In the genomic region with DNA sequence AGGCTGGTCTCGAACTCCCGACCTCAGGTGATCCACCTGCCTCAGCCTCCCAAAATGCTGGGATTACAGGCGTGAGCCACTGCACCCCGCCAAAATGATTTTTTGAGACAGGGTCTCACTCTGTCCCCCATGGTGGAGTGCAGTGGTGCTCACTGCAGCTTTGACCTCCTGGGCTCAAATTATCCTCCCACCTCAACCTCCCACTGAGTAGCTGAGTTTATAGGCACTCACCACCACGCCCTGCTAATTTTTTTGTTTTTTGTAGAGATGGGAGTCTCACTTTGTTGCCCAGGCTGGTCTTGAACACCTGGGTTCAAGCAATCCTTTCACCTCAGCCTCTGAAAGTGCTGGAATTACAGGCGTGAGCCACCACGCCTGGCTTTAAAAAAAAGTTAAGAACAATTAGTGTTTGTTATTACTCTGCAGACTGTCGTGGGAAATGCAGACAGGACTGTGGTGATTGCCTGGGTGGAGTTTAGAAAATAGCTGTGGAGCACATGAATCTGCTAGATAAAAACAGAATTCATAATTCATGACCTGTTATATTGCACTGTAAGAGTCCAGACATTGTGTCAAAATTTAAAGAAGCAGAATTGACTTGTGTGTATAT, we compare ENCODE assay signal across 18 cellular contexts. TPM values are rescaled to one million over a fixed set of nuclear protein-coding genes. Genes with fewer than 3 reads are reported as not detected.
DNase-seq lines count a peak whose midpoint lies in the region; ATAC-seq and TF ChIP-seq lines count a peak whose summit lies in the region.
"Had no signal": no experiment of that assay in that cellular context is flagged by ENCODE, and none has a peak within 500 bp of the region (broad histone marks: within the 10 kb centered on the region; RNA-seq: fewer than 3 reads in every experiment).

No MANE protein-coding gene starts in this region.

- intact Hi-C loops in mammary epithelial cell (cut with micrococcal nuclease): no loop called here
- intact Hi-C loops in breast epithelium (cut with DNase I; ENCODE audit: low total_unique reads): no loop called here
- intact Hi-C loops in left colon (cut with DNase I, micrococcal nuclease): loop anchor here (10.0 kb wide), 1 partner anchor 74 kb away; no protein-coding TSS in a partner anchor
- intact Hi-C loops in upper lobe of right lung (cut with DNase I): loop anchor here (10.0 kb wide), 1 partner anchor 64 kb away; the partner anchor contains the start of gene MSI1
- intact Hi-C loops in right lobe of liver (cut with DNase I): loop anchor here in 1 of 2 donors (10.0 kb wide), 1 partner anchor 64 kb away; the partner anchor contains the start of gene MSI1
- intact Hi-C loops in esophagus muscularis mucosa (cut with DNase I): no loop called here

- H3K27ac ChIP-seq in mammary epithelial cell (ENCODE audit: insufficient read depth, low read depth, low read length): no peak overlapping the region
- no peak overlapping the region for H3K27ac ChIP-seq in breast epithelium
- no peak overlapping the region for H3K27ac ChIP-seq in neural progenitor cell
- H3K27ac ChIP-seq in upper lobe of right lung: no peak overlapping the region
- no peak overlapping the region for H3K27ac ChIP-seq in right lobe of liver
- no peak overlapping the region for H3K27ac ChIP-seq in esophagus muscularis mucosa (replicated peaks in 1 of 4)
- H3K27ac ChIP-seq: 22Rv1 had no signal

- no peak overlapping the region for H3K4me3 ChIP-seq in mammary epithelial cell (replicated peaks in 1 of 3; ENCODE audit: insufficient read depth in 1 of 3, low read depth in 2 of 3, low read length in 3 of 3)
- no peak overlapping the region for H3K4me3 ChIP-seq in breast epithelium
- H3K4me3 ChIP-seq in neural progenitor cell: no peak overlapping the region
- no peak overlapping the region for H3K4me3 ChIP-seq in upper lobe of right lung
- no peak overlapping the region for H3K4me3 ChIP-seq in right lobe of liver
- no peak overlapping the region for H3K4me3 ChIP-seq in esophagus muscularis mucosa
- H3K4me3 ChIP-seq: HAP-1 had no signal

- H3K4me1 ChIP-seq in mammary epithelial cell (ENCODE audit: insufficient read depth, low read length) (no peaks in the 10 kb centered on the region), breast epithelium (no peaks in the 10 kb centered on the region), neural progenitor cell (no peaks in the 10 kb centered on the region), upper lobe of right lung (no peaks in the 10 kb centered on the region), right lobe of liver (no peaks in the 10 kb centered on the region), esophagus muscularis mucosa (peaks cover 0 to 5% (median 0%) of the 10 kb centered on the region in 4 donors)

- no peak for TF ChIP-seq POLR2A in breast epithelium (IDR thresholded peaks at IDR 0.05)
- no peak for TF ChIP-seq POLR2A in right lobe of liver (IDR thresholded peaks at IDR 0.05)
- no peak for TF ChIP-seq POLR2A in esophagus muscularis mucosa (IDR thresholded peaks at IDR 0.05; ENCODE audit: low read depth)

- peak; percentile 28 for DNase-seq in mammary epithelial cell
- DNase-seq in breast epithelium (ENCODE audit: low spot score in 2 of 2): no peak
- DNase-seq in left colon: peak in 1 of 2 donors; percentile 25
- DNase-seq in neural progenitor cell (ENCODE audit: low spot score): no peak
- DNase-seq in upper lobe of right lung: peak; percentile 22
- DNase-seq in right lobe of liver: no peak
- no peak for DNase-seq in esophagus muscularis mucosa (ENCODE audit: extremely low spot score)
- DNase-seq: CD8-positive, alpha-beta T cell; COR-L47; DMS153; DMS79 treated with DMSO at 0.1 percent for 48 hours; EL; GOT3 had no signal

- H3K36me3 Mint-ChIP-seq in neural progenitor cell: no peaks in the 10 kb centered on the region
- H3K36me3 Mint-ChIP-seq: CD14-positive monocyte; CD8-positive, alpha-beta T cell had no signal

- CTCF ChIA-PET in mammary epithelial cell (lab: Charles Lee; ENCODE audit: low non-redundant PET): no interaction called here

- no peak for TF ChIP-seq EP300 in esophagus muscularis mucosa (IDR thresholded peaks at IDR 0.05)

- H4K20me1 ChIP-seq in mammary epithelial cell (ENCODE audit: insufficient read depth, low read length) (no peaks in the 10 kb centered on the region), neural progenitor cell (ENCODE audit: low read depth) (no peaks in the 10 kb centered on the region)

- peaks cover 15% of the 10 kb centered on the region for H3K27me3 Mint-ChIP-seq in neural progenitor cell (ENCODE audit: insufficient read depth, low read depth)

- in situ Hi-C loops in mammary epithelial cell (cut with MboI; ENCODE audit: low sequenced_read_pairs in 2 of 2): no loop called here

- H2AFZ ChIP-seq in mammary epithelial cell (ENCODE audit: low read depth, low read length) (no peak overlapping the region), neural progenitor cell (replicated peaks) (no peak overlapping the region)

- 41% methylated on average over 8 of the region's 8 CpGs for WGBS in mammary epithelial cell (ENCODE audit: low coverage, missing lambda C conversion rate)
- 53% methylated on average over 8 of the region's 8 CpGs for WGBS in right lobe of liver (ENCODE audit: insufficient coverage, low coverage, low lambda C conversion rate, missing lambda C conversion rate)
- WGBS in esophagus muscularis mucosa: 55% methylated on average over 8 of the region's 8 CpGs

- no TSS peak for BruUV-seq in mammary epithelial cell (replicated peaks; lab: Mats Ljungman, UMichigan)

- peaks cover 9% of the 10 kb centered on the region for H3F3A ChIP-seq in neural progenitor cell (ENCODE audit: low read depth)

- no peaks in the 10 kb centered on the region for H3K36me3 ChIP-seq in mammary epithelial cell (ENCODE audit: insufficient read depth, low read length)
- no peaks in the 10 kb centered on the region for H3K36me3 ChIP-seq in breast epithelium
- H3K36me3 ChIP-seq in neural progenitor cell: no peaks in the 10 kb centered on the region
- no peaks in the 10 kb centered on the region for H3K36me3 ChIP-seq in upper lobe of right lung
- no peaks in the 10 kb centered on the region for H3K36me3 ChIP-seq in right lobe of liver
- no peaks in the 10 kb centered on the region for H3K36me3 ChIP-seq in esophagus muscularis mucosa
- H3K36me3 ChIP-seq: HAP-1 had no signal

- H3K27ac Mint-ChIP-seq in neural progenitor cell: peak overlapping the region; percentile 81
- H3K27ac Mint-ChIP-seq: CD14-positive monocyte; CD8-positive, alpha-beta T cell had no signal

- H3K9me3 Mint-ChIP-seq in neural progenitor cell: no peaks in the 10 kb centered on the region
- H3K9me3 Mint-ChIP-seq: CD8-positive, alpha-beta T cell had no signal

- H3K79me2 ChIP-seq in mammary epithelial cell (ENCODE audit: insufficient read depth, low read length) (no peaks in the 10 kb centered on the region), neural progenitor cell (ENCODE audit: low read depth) (no peaks in the 10 kb centered on the region)

- H3K9me3 ChIP-seq in mammary epithelial cell (replicated peaks; ENCODE audit: insufficient read depth, low read length) (no peaks in the 10 kb centered on the region), breast epithelium (no peaks in the 10 kb centered on the region), neural progenitor cell (ENCODE audit: low read depth) (no peaks in the 10 kb centered on the region), upper lobe of right lung (no peaks in the 10 kb centered on the region), right lobe of liver (no peaks in the 10 kb centered on the region), esophagus muscularis mucosa (no peaks in the 10 kb centered on the region)
- H3K9me3 ChIP-seq: HAP-1 had no signal

- no peak overlapping the region for H3K4me3 Mint-ChIP-seq in neural progenitor cell
- H3K4me3 Mint-ChIP-seq: CD8-positive, alpha-beta T cell had no signal

- dilution Hi-C loops in mammary epithelial cell (cut with HindIII; ENCODE audit: low sequenced_read_pairs): no loop called here

- no peak overlapping the region for H3K9ac ChIP-seq in mammary epithelial cell (ENCODE audit: insufficient read depth, low read length)
- H3K9ac ChIP-seq in neural progenitor cell: no peak overlapping the region

- H3K4me2 ChIP-seq in mammary epithelial cell (ENCODE audit: insufficient read depth, low read depth, low read length) (no peak overlapping the region), neural progenitor cell (no peak overlapping the region)

- no peaks in the 10 kb centered on the region for H3K27me3 ChIP-seq in mammary epithelial cell (ENCODE audit: insufficient read depth, low read length)
- H3K27me3 ChIP-seq in breast epithelium: no peaks in the 10 kb centered on the region
- H3K27me3 ChIP-seq in neural progenitor cell: no peaks in the 10 kb centered on the region
- peaks cover 2% of the 10 kb centered on the region for H3K27me3 ChIP-seq in upper lobe of right lung
- no peaks in the 10 kb centered on the region for H3K27me3 ChIP-seq in right lobe of liver
- peaks cover 0 to 23% (median 0%) of the 10 kb centered on the region in 4 donors for H3K27me3 ChIP-seq in esophagus muscularis mucosa

- TF ChIP-seq CTCF in mammary epithelial cell (conservative IDR thresholded peaks at IDR 0.05 in 1 of 2, IDR thresholded peaks at IDR 0.05 in 1 of 2; ENCODE audit: extremely low read depth in 1 of 2, insufficient read depth in 1 of 2, low read depth in 1 of 2, low read length in 2 of 2) (no peak), breast epithelium (IDR thresholded peaks at IDR 0.05) (no peak), neural progenitor cell (IDR thresholded peaks at IDR 0.05) (no peak), upper lobe of right lung (IDR thresholded peaks at IDR 0.05) (no peak), right lobe of liver (IDR thresholded peaks at IDR 0.05) (no peak), esophagus muscularis mucosa (IDR thresholded peaks at IDR 0.05) (no peak)

- ATAC-seq in left colon (peak; percentile 84), upper lobe of right lung (no peak), HG03521 (IDR thresholded peaks at IDR 0.05; ENCODE audit: unreplicated experiment) (no peak), right lobe of liver (no peak)
- ATAC-seq: CD8-positive, alpha-beta T cell had no signal

- peaks cover 30% of the 10 kb centered on the region for H3K4me1 Mint-ChIP-seq in neural progenitor cell

RNA-seq across cellular contexts. Expression of gene COX6A1, which starts 9.2 kb away (rescaled TPM):
- total RNA-seq in mammary epithelial cell (100 to 1,000 TPM; 306 to 422 TPM), breast epithelium (100 to 1,000 TPM; 464 to 649 (median 599) TPM), left colon (1,000 to 10,000 TPM in 1 of 2 donors, 100 to 1,000 TPM in 1; 936 to 1,140 TPM), neural progenitor cell (ENCODE audit: low replicate concordance) (296 and 432 TPM in 2 replicates), upper lobe of right lung (258 TPM), right lobe of liver (100 to 1,000 TPM; 229 to 625 (median 292) TPM), esophagus muscularis mucosa (100 to 1,000 TPM; 499 to 689 (median 548) TPM)
- 907 TPM for polyA plus RNA-seq in mammary epithelial cell
- 152 TPM for polyA minus RNA-seq in mammary epithelial cell

RNA-seq across cellular contexts. Expression of gene TRIAP1, which starts 17.5 kb away (rescaled TPM):
- total RNA-seq in mammary epithelial cell (10 to 100 TPM; 27.8 to 41.6 TPM), breast epithelium (10 to 100 TPM; 10.2 to 21.3 (median 13.0) TPM), left colon (10 to 100 TPM; 14.1 to 20.1 TPM), neural progenitor cell (ENCODE audit: low replicate concordance) (47.2 and 72.1 TPM in 2 replicates), upper lobe of right lung (21.1 TPM), right lobe of liver (10 to 100 TPM; 13.3 to 28.7 (median 17.0) TPM), esophagus muscularis mucosa (10 to 100 TPM in 3 of 4 donors, 1 to 10 TPM in 1; 9.8 to 17.7 (median 10.7) TPM)
- polyA plus RNA-seq in mammary epithelial cell: 42.7 TPM
- polyA minus RNA-seq in mammary epithelial cell: 24.9 TPM

RNA-seq across cellular contexts. Expression of gene GATC, which starts 17.5 kb away (rescaled TPM):
- 10 to 100 TPM; 19.5 to 32.9 TPM for total RNA-seq in mammary epithelial cell
- polyA plus RNA-seq in mammary epithelial cell: 13.2 TPM
- polyA minus RNA-seq in mammary epithelial cell: 32.4 TPM
- 10 to 100 TPM; 26.5 to 35.8 (median 32.5) TPM for total RNA-seq in breast epithelium
- total RNA-seq in left colon: 10 to 100 TPM; 18.9 to 32.7 TPM
- 21.9 and 29.1 TPM in 2 replicates for total RNA-seq in neural progenitor cell (ENCODE audit: low replicate concordance)
- 29.3 TPM for total RNA-seq in upper lobe of right lung
- 10 to 100 TPM; 13.4 to 23.8 (median 15.9) TPM for total RNA-seq in right lobe of liver
- 10 to 100 TPM; 18.5 to 24.0 (median 20.2) TPM for total RNA-seq in esophagus muscularis mucosa

RNA-seq across cellular contexts. Expression of gene SRSF9, which starts 40.8 kb away (rescaled TPM):
- total RNA-seq in mammary epithelial cell: 100 to 1,000 TPM in 1 of 2 donors, 10 to 100 TPM in 1; 84.7 to 205 TPM
- polyA plus RNA-seq in mammary epithelial cell: 143 TPM
- polyA minus RNA-seq in mammary epithelial cell: 72.0 TPM
- total RNA-seq in breast epithelium: 10 to 100 TPM; 65.9 to 97.3 (median 82.5) TPM
- total RNA-seq in left colon: 100 to 1,000 TPM; 135 to 143 TPM
- total RNA-seq in neural progenitor cell (ENCODE audit: low replicate concordance): 257 and 273 TPM in 2 replicates
- total RNA-seq in upper lobe of right lung: 116 TPM
- total RNA-seq in right lobe of liver: 10 to 100 TPM; 36.4 to 63.3 (median 60.2) TPM
- 10 to 100 TPM; 52.7 to 60.2 (median 54.7) TPM for total RNA-seq in esophagus muscularis mucosa

RNA-seq across cellular contexts. Expression of gene MSI1, which starts 59.7 kb away (rescaled TPM):
- total RNA-seq in mammary epithelial cell (under 1 TPM; 0.24 to 0.67 TPM), breast epithelium (1 to 10 TPM in 1 of 3 donors, under 1 TPM in 1, not detected in 1; 0.59 to 2.0 TPM), left colon (1 to 10 TPM; 3.4 to 7.4 TPM), neural progenitor cell (ENCODE audit: low replicate concordance) (40.2 and 48.6 TPM in 2 replicates), upper lobe of right lung (0.46 TPM), right lobe of liver (1 to 10 TPM in 1 of 6 experiments, under 1 TPM in 1, not detected in 4; 0.06 to 1.6 TPM), esophagus muscularis mucosa (under 1 TPM in 3 of 4 donors, not detected in 1; 0.11 to 0.19 (median 0.17) TPM)
- not detected for polyA plus RNA-seq in mammary epithelial cell
- polyA minus RNA-seq in mammary epithelial cell: not detected
- total RNA-seq: CD8-positive, alpha-beta T cell had no signal
- polyA plus RNA-seq: BJ, CD14-positive monocyte had no signal

Comparison
In these comparisons a context has a peak if more than half of its experiments do, and no peak if none do; other contexts are left out.
1. DNase-seq: peak in mammary epithelial cell (single experiment) and upper lobe of right lung (single experiment); none in breast epithelium (0 of 2), neural progenitor cell (single experiment), right lobe of liver (0 of 3) and esophagus muscularis mucosa (single experiment).
2. intact Hi-C loops: an anchor here in left colon (10.0 kb wide) and upper lobe of right lung (10.0 kb wide); none called in mammary epithelial cell, breast epithelium and esophagus muscularis mucosa.